In the genomic region with DNA sequence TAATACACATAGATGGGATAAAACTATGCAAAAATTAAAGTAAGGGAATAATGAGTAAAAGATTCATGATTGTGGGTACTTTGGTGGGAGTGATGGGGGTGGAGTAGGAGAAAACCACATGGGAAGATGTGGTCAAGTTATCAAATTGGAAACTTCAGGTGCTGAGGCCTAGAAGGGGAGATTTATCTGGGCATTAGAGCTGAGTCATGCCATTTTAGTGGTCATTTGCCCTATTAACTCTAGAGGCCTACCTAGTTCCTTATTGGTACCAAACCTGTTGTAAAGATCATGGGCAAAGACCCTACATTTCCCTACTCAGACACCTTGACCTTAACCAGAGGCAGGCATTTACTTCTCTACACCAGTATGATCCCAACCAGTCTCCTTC, we compare ENCODE assay signal across 26 cellular contexts.
"Had no signal": no experiment of that assay in that cellular context is flagged by ENCODE, and none has a peak within 500 bp of the region (broad histone marks: within the 10 kb centered on the region; RNA-seq: fewer than 3 reads in every experiment).

No MANE protein-coding gene starts in this region.

- H3K9me3 ChIP-seq: Peyer's patch, SJCRH30, SK-N-SH had no signal

- H3K4me3 ChIP-seq: cardiac muscle cell, Peyer's patch, SJCRH30 had no signal

- H3K27me3 ChIP-seq: brain microvascular endothelial cell, cardiac muscle cell, Peyer's patch, SJCRH30 had no signal

- H3K4me2 ChIP-seq: KMS-11, SK-N-SH had no signal

- H3K9ac ChIP-seq: KMS-11, SK-N-SH had no signal

- H3K36me3 ChIP-seq: brain microvascular endothelial cell, cardiac muscle cell, Peyer's patch, SJCRH30 had no signal

- DNase-seq: activated CD4-positive, alpha-beta memory T cell treated with anti-CD3 and anti-CD28 coated beads for 36 hours; activated CD4-positive, alpha-beta T cell treated with anti-CD3 and anti-CD28 coated beads, Interleukin-2, amount 10 ng/mL, durations not matched to agents 7 days and 5 days; activated CD4-positive, CD25-positive, alpha-beta regulatory T cell; activated CD8-positive, alpha-beta memory T cell treated with anti-CD3 and anti-CD28 coated beads for 24 hours; activated gamma-delta T cell; activated naive CD4-positive, alpha-beta T cell treated with anti-CD3 and anti-CD28 coated beads for 36 hours; activated T-cell treated with anti-CD3 and anti-CD28 coated beads, Interleukin-2, amount 50 U/mL, for 4 hours; amygdala; brain microvascular endothelial cell; MM.1S; NCI-H146; NCI-H187 treated with DMSO at 0.1 percent for 48 hours; NCI-H2171 treated with DMSO at 0.1 percent for 48 hours; NCI-H345; NCI-H510A treated with DMSO at 0.1 percent for 48 hours; NCI-H69; NK-92 treated with Interleukin-12 subunit alpha and Interleukin-12 subunit beta, amount 100 ng/mL, for 24 hours; OCI-M1; Peyer's patch; Right ventricle myocardium superior; SJCRH30; SK-N-SH had no signal

- H3K4me1 ChIP-seq: Peyer's patch, SJCRH30 had no signal

- H3K27ac ChIP-seq: brain microvascular endothelial cell, cardiac muscle cell, KMS-11, Peyer's patch, RWPE1, SJCRH30, VCaP had no signal
